ENCODE assay signal across 1 cellular context in the genomic region with DNA sequence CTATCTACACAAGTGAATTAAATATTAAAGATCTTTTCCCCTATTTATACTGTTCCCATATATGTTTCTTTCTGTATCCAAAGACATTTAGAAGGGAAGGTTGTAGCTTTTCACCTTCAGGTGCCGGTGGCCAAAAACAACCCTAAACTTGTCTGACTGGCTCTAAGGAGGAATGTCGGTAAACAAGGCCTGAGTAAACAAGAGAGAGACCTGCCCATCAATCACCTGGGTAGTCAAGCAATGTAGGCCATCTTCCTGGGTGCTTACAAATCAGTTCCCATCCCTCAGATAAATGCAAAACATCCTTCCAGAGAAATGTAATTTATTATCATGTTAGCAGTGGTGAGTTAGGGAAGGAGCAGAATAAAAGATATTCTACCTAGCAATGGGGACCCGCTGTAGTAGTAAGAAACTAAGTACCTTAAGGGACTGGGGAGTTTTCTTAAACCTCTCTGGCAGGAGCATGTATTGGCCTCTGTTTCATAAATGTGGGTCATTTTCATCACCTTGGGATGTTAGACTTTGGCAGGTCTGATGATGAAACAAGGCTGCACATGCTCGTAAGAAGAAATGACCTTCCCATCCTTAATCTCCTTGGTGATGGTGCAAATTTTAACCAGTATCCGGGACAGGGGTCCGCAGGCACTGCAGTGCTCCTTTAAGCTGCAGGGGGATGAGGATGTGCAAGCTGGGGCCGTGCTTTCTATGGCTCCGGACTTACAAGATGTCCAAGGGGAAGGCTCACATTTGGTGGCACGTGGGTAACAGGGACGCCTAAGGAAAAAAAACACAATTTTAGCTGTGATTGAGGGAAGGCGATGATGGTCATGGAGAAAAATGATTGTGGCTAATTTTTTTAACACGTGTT.
A peak's percentile ranks its signal among the peaks of the same experiment; 100 is the strongest.
TF ChIP-seq lines count a peak whose summit lies in the region.

No MANE protein-coding gene starts in this region.

TF ChIP-seq in HepG2, 621 proteins besides CTCF, POLR2A, EP300 and RAD21 (continued from another document and continues in another):
- TF ChIP-seq, protein P1, sequence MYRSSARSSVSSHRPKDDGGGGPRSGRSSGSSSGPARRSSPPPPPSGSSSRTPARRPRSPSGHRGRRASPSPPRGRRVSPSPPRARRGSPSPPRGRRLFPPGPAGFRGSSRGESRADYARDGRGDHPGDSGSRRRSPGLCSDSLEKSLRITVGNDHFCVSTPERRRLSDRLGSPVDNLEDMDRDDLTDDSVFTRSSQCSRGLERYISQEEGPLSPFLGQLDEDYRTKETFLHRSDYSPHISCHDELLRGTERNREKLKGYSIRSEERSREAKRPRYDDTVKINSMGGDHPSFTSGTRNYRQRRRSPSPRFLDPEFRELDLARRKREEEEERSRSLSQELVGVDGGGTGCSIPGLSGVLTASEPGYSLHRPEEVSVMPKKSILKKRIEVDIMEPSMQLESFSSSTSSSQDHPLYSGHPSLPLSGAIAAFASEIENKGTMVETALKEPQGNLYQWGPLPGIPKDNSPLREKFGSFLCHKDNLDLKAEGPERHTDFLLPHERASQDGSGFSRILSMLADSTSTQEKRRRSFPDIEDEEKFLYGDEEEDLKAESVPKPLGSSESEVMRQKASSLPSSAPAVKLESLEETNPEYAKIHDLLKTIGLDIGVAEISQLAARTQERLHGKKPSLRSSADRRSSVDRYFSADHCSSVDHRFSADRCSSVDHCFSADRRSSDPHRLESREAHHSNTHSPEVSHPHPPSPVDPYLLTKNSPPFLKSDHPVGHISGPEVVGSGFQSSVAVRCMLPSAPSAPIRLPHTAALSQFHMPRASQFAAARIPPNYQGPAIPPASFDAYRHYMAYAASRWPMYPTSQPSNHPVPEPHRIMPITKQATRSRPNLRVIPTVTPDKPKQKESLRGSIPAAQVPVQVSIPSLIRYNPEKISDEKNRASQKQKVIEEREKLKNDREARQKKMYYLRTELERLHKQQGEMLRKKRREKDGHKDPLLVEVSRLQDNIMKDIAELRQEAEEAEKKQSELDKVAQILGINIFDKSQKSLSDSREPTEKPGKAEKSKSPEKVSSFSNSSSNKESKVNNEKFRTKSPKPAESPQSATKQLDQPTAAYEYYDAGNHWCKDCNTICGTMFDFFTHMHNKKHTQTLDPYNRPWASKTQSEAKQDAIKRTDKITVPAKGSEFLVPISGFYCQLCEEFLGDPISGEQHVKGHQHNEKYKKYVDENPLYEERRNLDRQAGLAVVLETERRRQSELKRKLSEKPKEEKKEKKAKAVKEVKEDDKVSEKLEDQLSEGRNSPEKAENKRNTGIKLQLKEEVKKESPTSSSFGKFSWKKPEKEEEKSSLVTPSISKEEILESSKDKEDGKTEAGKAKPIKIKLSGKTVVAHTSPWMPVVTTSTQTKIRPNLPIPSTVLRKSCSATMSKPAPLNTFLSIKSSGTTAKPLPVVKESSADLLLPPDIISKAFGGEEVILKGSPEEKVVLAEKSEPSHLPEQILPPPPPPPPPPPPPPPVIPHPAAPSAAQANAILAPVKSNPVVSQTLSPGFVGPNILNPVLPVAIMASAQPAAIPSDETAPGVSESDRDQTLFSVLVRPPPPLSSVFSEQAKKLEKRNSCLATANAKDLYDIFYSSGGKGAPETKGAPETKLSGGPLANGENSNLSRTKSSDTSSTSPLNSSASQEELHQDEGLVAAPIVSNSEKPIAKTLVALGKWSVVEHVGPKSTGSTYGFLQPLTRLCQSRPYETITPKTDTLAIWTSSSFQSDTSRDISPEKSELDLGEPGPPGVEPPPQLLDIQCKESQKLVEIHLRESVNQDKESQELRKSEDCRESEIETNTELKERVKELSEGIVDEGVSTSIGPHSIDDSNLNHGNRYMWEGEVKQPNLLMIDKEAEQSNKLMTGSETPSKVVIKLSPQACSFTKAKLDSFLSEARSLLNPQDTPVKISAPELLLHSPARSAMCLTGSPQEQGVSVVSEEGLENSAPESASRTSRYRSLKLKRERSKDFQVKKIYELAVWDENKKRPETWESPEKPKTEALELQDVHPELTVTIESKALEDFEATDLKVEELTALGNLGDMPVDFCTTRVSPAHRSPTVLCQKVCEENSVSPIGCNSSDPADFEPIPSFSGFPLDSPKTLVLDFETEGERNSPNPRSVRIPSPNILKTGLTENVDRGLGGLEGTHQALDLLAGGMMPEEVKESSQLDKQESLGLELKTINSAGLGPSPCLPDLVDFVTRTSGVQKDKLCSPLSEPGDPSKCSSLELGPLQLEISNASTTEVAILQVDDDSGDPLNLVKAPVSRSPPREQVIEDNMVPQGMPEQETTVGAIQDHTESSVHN (CRISPR knock-in tag; IDR thresholded peaks at IDR 0.05) = no peak
- TF ChIP-seq HNRNPL (IDR thresholded peaks at IDR 0.05; ENCODE audit: low read depth, low read length) (no peak), ZNF790 (CRISPR knock-in tag; IDR thresholded peaks at IDR 0.05; ENCODE audit: borderline replicate concordance) (no peak), ZNF441 (CRISPR knock-in tag; IDR thresholded peaks at IDR 0.05; ENCODE audit: borderline replicate concordance) (no peak), SAFB2 (CRISPR knock-in tag; IDR thresholded peaks at IDR 0.05; ENCODE audit: borderline replicate concordance, low read depth) (no peak), SIX1 (CRISPR knock-in tag; IDR thresholded peaks at IDR 0.05; ENCODE audit: borderline replicate concordance) (peak; percentile 73; the same call in 1 of the 2 replicates), ZNF326 (CRISPR knock-in tag; IDR thresholded peaks at IDR 0.05; ENCODE audit: borderline replicate concordance) (no peak), MBNL3 (CRISPR knock-in tag; conservative IDR thresholded peaks at IDR 0.05) (no peak), ZNF616 (CRISPR knock-in tag; IDR thresholded peaks at IDR 0.05; ENCODE audit: low read depth) (no peak), ZFP36L1 (CRISPR knock-in tag; IDR thresholded peaks at IDR 0.05) (0 out of 2 replicates have a peak, but pooled peaks have one; percentile 21), TMF1 (CRISPR knock-in tag; IDR thresholded peaks at IDR 0.05; ENCODE audit: low read depth) (no peak), TARDBP (CRISPR knock-in tag; IDR thresholded peaks at IDR 0.05) (peak; percentile 76; the same call in 1 of the 2 replicates), SALL2 (CRISPR knock-in tag; IDR thresholded peaks at IDR 0.05) (no peak), ZMYM4 (CRISPR knock-in tag; IDR thresholded peaks at IDR 0.05) (0 out of 2 replicates have a peak, but pooled peaks have one; percentile 30), HMG20A (CRISPR knock-in tag; IDR thresholded peaks at IDR 0.05; ENCODE audit: borderline replicate concordance) (peak; percentile 89; the same call in 1 of the 2 replicates), TCF7 (IDR thresholded peaks at IDR 0.05; ENCODE audit: low read depth) (peak; percentile 86), ZNF816 (CRISPR knock-in tag; IDR thresholded peaks at IDR 0.05; ENCODE audit: borderline replicate concordance) (peak; percentile 60; the same call in 1 of the 2 replicates), ZNF432 (CRISPR knock-in tag; IDR thresholded peaks at IDR 0.05; ENCODE audit: borderline replicate concordance) (no peak), PAWR (CRISPR knock-in tag; IDR thresholded peaks at IDR 0.05; ENCODE audit: borderline replicate concordance) (no peak), ZNF382 (CRISPR knock-in tag; IDR thresholded peaks at IDR 0.05; ENCODE audit: borderline replicate concordance) (no peak), SP4 (CRISPR knock-in tag; IDR thresholded peaks at IDR 0.05) (no peak), TEAD3 (CRISPR knock-in tag; optimal IDR thresholded peaks at IDR 0.05; ENCODE audit: borderline replicate concordance) (peak; percentile 98), MED1 (CRISPR knock-in tag; IDR thresholded peaks at IDR 0.05) (peak; percentile 93), MLLT10 (CRISPR knock-in tag; IDR thresholded peaks at IDR 0.05) (no peak), STAT5B (CRISPR knock-in tag; IDR thresholded peaks at IDR 0.05) (no peak), YEATS4 (CRISPR knock-in tag; IDR thresholded peaks at IDR 0.05; ENCODE audit: borderline replicate concordance) (peak; percentile 55; the same call in 1 of the 2 replicates), FOXK2 (IDR thresholded peaks at IDR 0.05) (peak; percentile 38; the same call in 1 of the 2 replicates), CENPX (CRISPR knock-in tag; IDR thresholded peaks at IDR 0.05) (no peak), NFATC3 (CRISPR knock-in tag; IDR thresholded peaks at IDR 0.05) (no peak), ZFX (CRISPR knock-in tag; IDR thresholded peaks at IDR 0.05; ENCODE audit: low read depth) (peak; percentile 94), ZSCAN25 (CRISPR knock-in tag; IDR thresholded peaks at IDR 0.05) (no peak), TRIM24 (CRISPR knock-in tag; IDR thresholded peaks at IDR 0.05) (no peak), CEBPB (IDR thresholded peaks at IDR 0.05; ENCODE audit: borderline replicate concordance, low read depth, low read length) (no peak)
- TF ChIP-seq, protein P2, sequence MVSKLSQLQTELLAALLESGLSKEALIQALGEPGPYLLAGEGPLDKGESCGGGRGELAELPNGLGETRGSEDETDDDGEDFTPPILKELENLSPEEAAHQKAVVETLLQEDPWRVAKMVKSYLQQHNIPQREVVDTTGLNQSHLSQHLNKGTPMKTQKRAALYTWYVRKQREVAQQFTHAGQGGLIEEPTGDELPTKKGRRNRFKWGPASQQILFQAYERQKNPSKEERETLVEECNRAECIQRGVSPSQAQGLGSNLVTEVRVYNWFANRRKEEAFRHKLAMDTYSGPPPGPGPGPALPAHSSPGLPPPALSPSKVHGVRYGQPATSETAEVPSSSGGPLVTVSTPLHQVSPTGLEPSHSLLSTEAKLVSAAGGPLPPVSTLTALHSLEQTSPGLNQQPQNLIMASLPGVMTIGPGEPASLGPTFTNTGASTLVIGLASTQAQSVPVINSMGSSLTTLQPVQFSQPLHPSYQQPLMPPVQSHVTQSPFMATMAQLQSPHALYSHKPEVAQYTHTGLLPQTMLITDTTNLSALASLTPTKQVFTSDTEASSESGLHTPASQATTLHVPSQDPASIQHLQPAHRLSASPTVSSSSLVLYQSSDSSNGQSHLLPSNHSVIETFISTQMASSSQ (IDR thresholded peaks at IDR 0.05; ENCODE audit: low read depth) = peak; percentile 46; the same call in 1 of the 2 replicates
- TF ChIP-seq, protein P2 (CRISPR knock-in tag; IDR thresholded peaks at IDR 0.05; ENCODE audit: borderline replicate concordance) = peak; percentile 58; the same call in 1 of the 2 replicates
- TF ChIP-seq, protein P3, sequence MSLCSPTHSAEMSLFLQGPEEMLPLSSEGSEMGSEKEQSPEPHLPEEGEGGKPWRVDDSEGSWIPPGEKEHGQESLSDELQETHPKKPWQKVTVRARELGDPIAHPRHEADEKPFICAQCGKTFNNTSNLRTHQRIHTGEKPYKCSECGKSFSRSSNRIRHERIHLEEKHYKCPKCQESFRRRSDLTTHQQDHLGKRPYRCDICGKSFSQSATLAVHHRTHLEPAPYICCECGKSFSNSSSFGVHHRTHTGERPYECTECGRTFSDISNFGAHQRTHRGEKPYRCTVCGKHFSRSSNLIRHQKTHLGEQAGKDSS (CRISPR knock-in tag; IDR thresholded peaks at IDR 0.05; ENCODE audit: borderline replicate concordance, low read depth) = no peak
- TF ChIP-seq, protein P4, sequence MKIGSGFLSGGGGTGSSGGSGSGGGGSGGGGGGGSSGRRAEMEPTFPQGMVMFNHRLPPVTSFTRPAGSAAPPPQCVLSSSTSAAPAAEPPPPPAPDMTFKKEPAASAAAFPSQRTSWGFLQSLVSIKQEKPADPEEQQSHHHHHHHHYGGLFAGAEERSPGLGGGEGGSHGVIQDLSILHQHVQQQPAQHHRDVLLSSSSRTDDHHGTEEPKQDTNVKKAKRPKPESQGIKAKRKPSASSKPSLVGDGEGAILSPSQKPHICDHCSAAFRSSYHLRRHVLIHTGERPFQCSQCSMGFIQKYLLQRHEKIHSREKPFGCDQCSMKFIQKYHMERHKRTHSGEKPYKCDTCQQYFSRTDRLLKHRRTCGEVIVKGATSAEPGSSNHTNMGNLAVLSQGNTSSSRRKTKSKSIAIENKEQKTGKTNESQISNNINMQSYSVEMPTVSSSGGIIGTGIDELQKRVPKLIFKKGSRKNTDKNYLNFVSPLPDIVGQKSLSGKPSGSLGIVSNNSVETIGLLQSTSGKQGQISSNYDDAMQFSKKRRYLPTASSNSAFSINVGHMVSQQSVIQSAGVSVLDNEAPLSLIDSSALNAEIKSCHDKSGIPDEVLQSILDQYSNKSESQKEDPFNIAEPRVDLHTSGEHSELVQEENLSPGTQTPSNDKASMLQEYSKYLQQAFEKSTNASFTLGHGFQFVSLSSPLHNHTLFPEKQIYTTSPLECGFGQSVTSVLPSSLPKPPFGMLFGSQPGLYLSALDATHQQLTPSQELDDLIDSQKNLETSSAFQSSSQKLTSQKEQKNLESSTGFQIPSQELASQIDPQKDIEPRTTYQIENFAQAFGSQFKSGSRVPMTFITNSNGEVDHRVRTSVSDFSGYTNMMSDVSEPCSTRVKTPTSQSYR (CRISPR knock-in tag; IDR thresholded peaks at IDR 0.05; ENCODE audit: borderline replicate concordance) = no peak
- TF ChIP-seq, protein P5, sequence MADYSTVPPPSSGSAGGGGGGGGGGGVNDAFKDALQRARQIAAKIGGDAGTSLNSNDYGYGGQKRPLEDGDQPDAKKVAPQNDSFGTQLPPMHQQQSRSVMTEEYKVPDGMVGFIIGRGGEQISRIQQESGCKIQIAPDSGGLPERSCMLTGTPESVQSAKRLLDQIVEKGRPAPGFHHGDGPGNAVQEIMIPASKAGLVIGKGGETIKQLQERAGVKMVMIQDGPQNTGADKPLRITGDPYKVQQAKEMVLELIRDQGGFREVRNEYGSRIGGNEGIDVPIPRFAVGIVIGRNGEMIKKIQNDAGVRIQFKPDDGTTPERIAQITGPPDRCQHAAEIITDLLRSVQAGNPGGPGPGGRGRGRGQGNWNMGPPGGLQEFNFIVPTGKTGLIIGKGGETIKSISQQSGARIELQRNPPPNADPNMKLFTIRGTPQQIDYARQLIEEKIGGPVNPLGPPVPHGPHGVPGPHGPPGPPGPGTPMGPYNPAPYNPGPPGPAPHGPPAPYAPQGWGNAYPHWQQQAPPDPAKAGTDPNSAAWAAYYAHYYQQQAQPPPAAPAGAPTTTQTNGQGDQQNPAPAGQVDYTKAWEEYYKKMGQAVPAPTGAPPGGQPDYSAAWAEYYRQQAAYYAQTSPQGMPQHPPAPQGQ (CRISPR knock-in tag; IDR thresholded peaks at IDR 0.05; ENCODE audit: borderline replicate concordance) = no peak
- TF ChIP-seq, protein P6, sequence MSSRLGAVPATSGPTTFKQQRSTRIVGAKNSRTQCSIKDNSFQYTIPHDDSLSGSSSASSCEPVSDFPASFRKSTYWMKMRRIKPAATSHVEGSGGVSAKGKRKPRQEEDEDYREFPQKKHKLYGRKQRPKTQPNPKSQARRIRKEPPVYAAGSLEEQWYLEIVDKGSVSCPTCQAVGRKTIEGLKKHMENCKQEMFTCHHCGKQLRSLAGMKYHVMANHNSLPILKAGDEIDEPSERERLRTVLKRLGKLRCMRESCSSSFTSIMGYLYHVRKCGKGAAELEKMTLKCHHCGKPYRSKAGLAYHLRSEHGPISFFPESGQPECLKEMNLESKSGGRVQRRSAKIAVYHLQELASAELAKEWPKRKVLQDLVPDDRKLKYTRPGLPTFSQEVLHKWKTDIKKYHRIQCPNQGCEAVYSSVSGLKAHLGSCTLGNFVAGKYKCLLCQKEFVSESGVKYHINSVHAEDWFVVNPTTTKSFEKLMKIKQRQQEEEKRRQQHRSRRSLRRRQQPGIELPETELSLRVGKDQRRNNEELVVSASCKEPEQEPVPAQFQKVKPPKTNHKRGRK (CRISPR knock-in tag; IDR thresholded peaks at IDR 0.05) = no peak
